12 cellular contexts compared by ENCODE assay signal in genomic region chr13:27448308-27448707, GRCh38. TPM values are rescaled to one million over a fixed set of nuclear protein-coding genes. Genes with fewer than 3 reads are reported as not detected.
DNase-seq lines count a peak whose midpoint lies in the region; ATAC-seq and TF ChIP-seq lines count a peak whose summit lies in the region.
"Had no signal": no experiment of that assay in that cellular context is flagged by ENCODE, and none has a peak within 500 bp of the region (broad histone marks: within the 10 kb centered on the region; RNA-seq: fewer than 3 reads in every experiment).

No MANE protein-coding gene starts in this region.

- peak overlapping the region; percentile 97 for H3K27ac Mint-ChIP-seq in CD4-positive, alpha-beta T cell
- no peak overlapping the region for H3K27ac Mint-ChIP-seq in neural crest cell (ENCODE audit: unreplicated experiment)

- H3K4me3 ChIP-seq in Karpas-422 (ENCODE audit: low read length) (peak overlapping the region; percentile 73), breast epithelium (peak overlapping the region in 1 of 3 donors; percentile 90), tibial artery (no peak overlapping the region)

- H3K4me1 Mint-ChIP-seq in CD4-positive, alpha-beta T cell (ENCODE audit: low read depth), result peaks cover 59% of the 10 kb centered on the region
- H3K4me1 Mint-ChIP-seq in neural crest cell, result peaks cover 36% of the 10 kb centered on the region

- peaks cover 55% of the 10 kb centered on the region for H3K79me2 ChIP-seq in Karpas-422 (ENCODE audit: low read length)

- in situ Hi-C loops in GM13976 (cut with MboI; ENCODE audit: low sequenced_read_pairs, unreplicated experiment), result no loop called here

- H3K27me3 Mint-ChIP-seq in CD4-positive, alpha-beta T cell, result no peaks in the 10 kb centered on the region
- no peaks in the 10 kb centered on the region for H3K27me3 Mint-ChIP-seq in neural crest cell (ENCODE audit: low read depth)

- no peak for TF ChIP-seq POLR2A in breast epithelium (IDR thresholded peaks at IDR 0.05)

- no peak for TF ChIP-seq CTCF in CD4-positive, alpha-beta T cell (IDR thresholded peaks at IDR 0.05)
- TF ChIP-seq CTCF in breast epithelium (IDR thresholded peaks at IDR 0.05) (no peak), neural crest cell (conservative IDR thresholded peaks at IDR 0.05) (no peak), GM13976 (IDR thresholded peaks at IDR 0.05; ENCODE audit: borderline replicate concordance, control extremely low read depth, extremely low read depth, insufficient read depth, missing control alignments) (no peak), tibial artery (IDR thresholded peaks at IDR 0.05) (no peak)

- H3K27me3 ChIP-seq in CD4-positive, alpha-beta T cell (ENCODE audit: control insufficient read depth, insufficient read depth, low read length), result no peaks in the 10 kb centered on the region
- no peaks in the 10 kb centered on the region for H3K27me3 ChIP-seq in Karpas-422 (ENCODE audit: low read length)
- H3K27me3 ChIP-seq in breast epithelium, result no peaks in the 10 kb centered on the region
- no peaks in the 10 kb centered on the region for H3K27me3 ChIP-seq in tibial artery
- H3K27me3 ChIP-seq: pancreas had no signal

- H3K36me3 Mint-ChIP-seq in CD4-positive, alpha-beta T cell (ENCODE audit: low read depth), result peaks cover 29% of the 10 kb centered on the region
- H3K36me3 Mint-ChIP-seq in neural crest cell (ENCODE audit: low read depth), result no peaks in the 10 kb centered on the region

- H3K4me3 Mint-ChIP-seq in CD4-positive, alpha-beta T cell, result peak overlapping the region; percentile 5
- H3K4me3 Mint-ChIP-seq in neural crest cell, result peak overlapping the region; percentile 87

- CTCF ChIA-PET in CD4-positive, alpha-beta T cell (lab: Charles Lee), result interaction anchor here (1.6 to 5.0 kb wide), 2 partner anchors 12 to 172 kb away, joined by 5 to 19 read pairs; partner anchors contain the start of gene LNX2

- POLR2A ChIA-PET in CD4-positive, alpha-beta T cell (lab: Charles Lee), result interaction anchor here (1.6 to 11.8 kb wide), 5 partner anchors 12 to 172 kb away, joined by 4 to 389 read pairs (median 12); partner anchors contain the start of genes GTF3A and LNX2

- H3K9me3 ChIP-seq in CD4-positive, alpha-beta T cell (ENCODE audit: control insufficient read depth, low read length), result no peaks in the 10 kb centered on the region
- H3K9me3 ChIP-seq in Karpas-422 (ENCODE audit: low read length) (no peaks in the 10 kb centered on the region), breast epithelium (no peaks in the 10 kb centered on the region), tibial artery (no peaks in the 10 kb centered on the region)
- H3K9me3 ChIP-seq: pancreas had no signal

- H3K27ac ChIP-seq in CD4-positive, alpha-beta T cell (ENCODE audit: low read depth, low read length), result peak overlapping the region; percentile 50
- peak overlapping the region; percentile 95 for H3K27ac ChIP-seq in Karpas-422 (ENCODE audit: low read length)
- H3K27ac ChIP-seq in breast epithelium, result peak overlapping the region; percentile 50 to 96
- H3K27ac ChIP-seq in tibial artery, result no peak overlapping the region

- no peaks in the 10 kb centered on the region for H4K20me1 ChIP-seq in Karpas-422 (ENCODE audit: insufficient read depth, low read depth, low read length)

- intact Hi-C loops in CD4-positive, alpha-beta T cell (cut with DNase I, micrococcal nuclease), result loop anchor here in 1 of 2 experiments (5.0 kb wide), 1 partner anchor 276 kb away; the partner anchor contains the start of gene USP12
- intact Hi-C loops in breast epithelium (cut with DNase I; ENCODE audit: low total_unique reads), result no loop called here
- intact Hi-C loops in tibial artery (cut with DNase I; ENCODE audit: low total_unique reads), result no loop called here

- no peak for DNase-seq in CD4-positive, alpha-beta T cell
- no peak for DNase-seq in Karpas-422
- no peak for DNase-seq in breast epithelium (ENCODE audit: low spot score in 2 of 2)
- no peak for DNase-seq in neural crest cell (ENCODE audit: low read depth, low spot score)
- DNase-seq in GM13976 (ENCODE audit: low spot score), result no peak
- DNase-seq in tibial artery, result no peak
- DNase-seq: Calu3, MV-4-11, NCI-H446 treated with DMSO at 0.1 percent for 48 hours had no signal

- ATAC-seq in CD4-positive, alpha-beta T cell (ENCODE audit: poor library complexity), result no peak
- ATAC-seq in GM18870 (IDR thresholded peaks at IDR 0.05; ENCODE audit: unreplicated experiment) (no peak), GM18873 (IDR thresholded peaks at IDR 0.05; ENCODE audit: low FRiP score, unreplicated experiment) (no peak)
- ATAC-seq: pancreas had no signal

- no peak overlapping the region for H2AFZ ChIP-seq in Karpas-422 (ENCODE audit: low read length)

- peak overlapping the region; percentile 86 for H3K4me2 ChIP-seq in Karpas-422 (ENCODE audit: low read depth, low read length, poor library complexity, severe bottlenecking)

- H3K9me2 ChIP-seq in Karpas-422 (replicated peaks; ENCODE audit: insufficient read depth, low read length), result no peaks in the 10 kb centered on the region

- peak overlapping the region; percentile 96; the same call in 1 of the 2 replicates for H3K9ac ChIP-seq in Karpas-422 (ENCODE audit: low read length)

- H3K36me3 ChIP-seq in Karpas-422 (ENCODE audit: insufficient read depth, low read length) (no peaks in the 10 kb centered on the region), breast epithelium (no peaks in the 10 kb centered on the region), tibial artery (no peaks in the 10 kb centered on the region)
- H3K36me3 ChIP-seq: pancreas had no signal

- no peaks in the 10 kb centered on the region for H3K9me3 Mint-ChIP-seq in CD4-positive, alpha-beta T cell
- H3K9me3 Mint-ChIP-seq in neural crest cell, result no peaks in the 10 kb centered on the region

- peaks cover 40% of the 10 kb centered on the region for H3K4me1 ChIP-seq in Karpas-422 (ENCODE audit: low read length)
- peaks cover 0 to 8% of the 10 kb centered on the region in 2 donors for H3K4me1 ChIP-seq in breast epithelium
- peaks cover 0 to 31% (median 16%) of the 10 kb centered on the region in 4 donors for H3K4me1 ChIP-seq in tibial artery

RNA-seq across cellular contexts. Expression of gene MTIF3, which starts 2.1 kb away (rescaled TPM):
- 10 to 100 TPM; 13.6 to 14.5 TPM for total RNA-seq in CD4-positive, alpha-beta T cell
- total RNA-seq in Karpas-422 (2014; rRNA removed; shearing (Covaris generic); ENCODE audit: low replicate concordance), result 44.9 and 48.6 TPM in 2 replicates
- 100 to 1,000 TPM in 1 of 3 donors, 10 to 100 TPM in 2; 67.5 to 146 (median 72.7) TPM for total RNA-seq in breast epithelium
- total RNA-seq in neural crest cell, result 48.5 and 54.1 TPM in 2 replicates

RNA-seq across cellular contexts. Expression of gene GTF3A, which starts 23.9 kb away (rescaled TPM):
- 100 to 1,000 TPM; 129 to 132 TPM for total RNA-seq in CD4-positive, alpha-beta T cell
- total RNA-seq in Karpas-422 (2014; rRNA removed; shearing (Covaris generic); ENCODE audit: low replicate concordance), result 357 and 373 TPM in 2 replicates
- total RNA-seq in breast epithelium (100 to 1,000 TPM; 124 to 186 (median 175) TPM), neural crest cell (113 and 116 TPM in 2 replicates)

Comparison
In these comparisons a context has a peak if more than half of its experiments do, and no peak if none do; other contexts are left out.
1. H3K27ac ChIP-seq: peak in CD4-positive, alpha-beta T cell (single experiment), Karpas-422 (single experiment) and breast epithelium (2 of 2); none in tibial artery (0 of 2).